14 cellular contexts compared by ENCODE assay signal in genomic region chr11:79285756-79286155, GRCh38.
"Had no signal": no experiment of that assay in that cellular context is flagged by ENCODE, and none has a peak within 500 bp of the region (broad histone marks: within the 10 kb centered on the region; RNA-seq: fewer than 3 reads in every experiment).

No MANE protein-coding gene starts in this region.

- H3K27ac ChIP-seq: breast epithelium, skin epidermis had no signal

- FAIRE-seq: astrocyte, endometrium had no signal

- DNase-seq: activated CD4-positive, alpha-beta T cell treated with anti-CD3 and anti-CD28 coated beads, Interleukin-2, amount 50 U/mL, for 1 hour; activated CD4-positive, CD25-positive, alpha-beta regulatory T cell treated with anti-CD3 and anti-CD28 coated beads, Interleukin-2, amount 50 U/mL, for 72 hours; activated CD8-positive, alpha-beta memory T cell treated with anti-CD3 and anti-CD28 coated beads, Interleukin-2, amount 50 U/mL, for 4 hours; activated naive CD4-positive, alpha-beta T cell treated with anti-CD3 and anti-CD28 coated beads, Interleukin-2, amount 10 ng/mL, durations not matched to agents 7 days and 5 days; activated naive CD8-positive, alpha-beta T cell treated with anti-CD3 and anti-CD28 coated beads, Interleukin-2, amount 50 U/mL, for 24 hours; activated T-cell treated with anti-CD3 and anti-CD28 coated beads, Interleukin-2, amount 50 U/mL, for 4 hours; cerebellar nuclear complex; cortex of kidney; erythroblast; stimulated activated CD4-positive, alpha-beta T cell treated with anti-CD3 and anti-CD28 coated beads, Interleukin-2, amount 100 ng/mL, for 48 hours had no signal

- H3K4me3 ChIP-seq: breast epithelium, skin epidermis had no signal

- ATAC-seq: activated naive CD8-positive, alpha-beta T cell treated with anti-CD3 and anti-CD28 coated beads, Interleukin-2, amount 50 U/mL, for 24 hours; activated T-cell treated with anti-CD3 and anti-CD28 coated beads, Interleukin-2, amount 50 U/mL, for 4 hours had no signal

- H3K36me3 ChIP-seq: breast epithelium had no signal

- H3K27me3 ChIP-seq: breast epithelium had no signal

- H3K4me1 ChIP-seq: breast epithelium had no signal
